In the genomic region with DNA sequence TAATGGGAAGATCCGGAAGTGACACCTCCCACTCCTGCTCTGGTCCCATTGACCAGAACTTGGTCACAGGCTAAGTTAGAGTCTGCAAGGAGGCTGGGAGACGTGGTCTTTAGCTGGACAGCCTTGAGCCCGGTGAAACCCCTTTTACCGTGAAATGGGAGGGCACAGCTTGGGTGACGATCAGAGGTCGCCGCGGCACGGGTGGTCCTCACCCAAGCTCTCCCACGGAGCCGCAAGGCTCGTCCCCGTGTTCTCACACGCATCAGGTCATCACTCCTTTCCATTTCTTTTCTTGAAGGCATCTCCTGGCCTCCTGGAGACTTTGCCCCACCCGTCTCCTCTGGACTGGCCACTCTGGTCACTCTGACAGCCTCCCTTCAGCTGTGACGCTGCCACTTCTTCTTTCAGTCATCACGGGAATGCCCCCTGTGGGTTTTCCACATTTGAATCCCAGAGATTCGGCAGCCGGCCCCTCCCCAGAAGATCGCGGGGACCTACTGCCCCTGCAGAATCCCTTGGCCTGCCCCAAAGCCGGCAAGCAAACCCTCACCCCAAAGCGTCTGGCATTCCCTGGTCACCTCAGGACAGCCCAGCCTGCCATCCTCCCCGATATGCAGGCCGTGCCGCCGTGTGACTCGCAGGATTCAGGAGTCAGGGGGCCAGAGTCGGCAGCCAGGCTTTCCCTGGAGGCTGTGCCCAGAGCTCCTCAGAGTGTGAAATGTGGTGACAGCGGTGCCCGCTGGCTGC, we compare ENCODE assay signal across 9 cellular contexts. TPM values are rescaled to one million over a fixed set of nuclear protein-coding genes. Genes with fewer than 3 reads are reported as not detected.
DNase-seq lines count a peak whose midpoint lies in the region; ATAC-seq, FAIRE-seq and TF ChIP-seq lines count a peak whose summit lies in the region.
"Had no signal": no experiment of that assay in that cellular context is flagged by ENCODE, and none has a peak within 500 bp of the region (broad histone marks: within the 10 kb centered on the region; RNA-seq: fewer than 3 reads in every experiment).

No MANE protein-coding gene starts in this region.

- CTCF ChIA-PET in mammary epithelial cell (lab: Charles Lee; ENCODE audit: low non-redundant PET), result no interaction called here

- TF ChIP-seq CTCF in mammary epithelial cell (conservative IDR thresholded peaks at IDR 0.05 in 1 of 2, IDR thresholded peaks at IDR 0.05 in 1 of 2; ENCODE audit: extremely low read depth in 1 of 2, insufficient read depth in 1 of 2, low read depth in 1 of 2, low read length in 2 of 2) (no peak), stomach (IDR thresholded peaks at IDR 0.05) (no peak)

- TF ChIP-seq POLR2A in stomach (IDR thresholded peaks at IDR 0.05), result no peak

- H3K4me1 ChIP-seq in HUES48 (ENCODE audit: control insufficient read depth, insufficient read depth, low read length), result no peaks in the 10 kb centered on the region
- H3K4me1 ChIP-seq in mammary epithelial cell (ENCODE audit: insufficient read depth, low read length), result peaks cover 10% of the 10 kb centered on the region
- H3K4me1 ChIP-seq in stomach, result peaks cover 25 to 36% (median 29%) of the 10 kb centered on the region in 4 donors

- no peak overlapping the region for H3K27ac ChIP-seq in HUES48 (ENCODE audit: low read depth, low read length)
- no peak overlapping the region for H3K27ac ChIP-seq in mammary epithelial cell (ENCODE audit: insufficient read depth, low read depth, low read length)
- peak overlapping the region; percentile 12 to 81 (median 70) for H3K27ac ChIP-seq in stomach

- no peaks in the 10 kb centered on the region for H3K27me3 ChIP-seq in HUES48 (ENCODE audit: control insufficient read depth, insufficient read depth, low read length)
- H3K27me3 ChIP-seq in mammary epithelial cell (ENCODE audit: insufficient read depth, low read length), result peaks cover 4% of the 10 kb centered on the region
- peaks cover 3 to 54% (median 21%) of the 10 kb centered on the region in 3 donors for H3K27me3 ChIP-seq in stomach

- no peak for TF ChIP-seq EP300 in stomach (IDR thresholded peaks at IDR 0.05)

- H3K36me3 ChIP-seq in HUES48 (ENCODE audit: control insufficient read depth, insufficient read depth, low read length), result no peaks in the 10 kb centered on the region
- H3K36me3 ChIP-seq in mammary epithelial cell (ENCODE audit: insufficient read depth, low read length), result no peaks in the 10 kb centered on the region
- H3K36me3 ChIP-seq in stomach, result no peaks in the 10 kb centered on the region

- DNase-seq in mammary epithelial cell (no peak), left colon (peak in 1 of 2 donors; percentile 21), stomach (no peak), foreskin melanocyte (no peak), GM19239 (ENCODE audit: insufficient read length, low spot score) (no peak)
- no peak for DNase-seq in stimulated activated CD4-positive, alpha-beta T cell treated with anti-CD3 and anti-CD28 coated beads, Interleukin-4, amount 100 ng/mL, for 24 hours

- no peak for FAIRE-seq in GM19239 (lab: Jason Lieb, UNC)
- FAIRE-seq: GM18507 had no signal

- no peaks in the 10 kb centered on the region for H4K20me1 ChIP-seq in mammary epithelial cell (ENCODE audit: insufficient read depth, low read length)

- ATAC-seq in left colon (peak; percentile 13), HG02870 (IDR thresholded peaks at IDR 0.05; ENCODE audit: unreplicated experiment) (no peak)

- no TSS peak for BruUV-seq in mammary epithelial cell (replicated peaks; lab: Mats Ljungman, UMichigan)

- intact Hi-C loops in mammary epithelial cell (cut with micrococcal nuclease) (loop anchor here (2.0 to 10.0 kb wide), 3 partner anchors 51 to 499 kb away; partner anchors contain the start of gene SNAPC4), left colon (cut with DNase I, micrococcal nuclease) (no loop called here), stomach (cut with DNase I; ENCODE audit: low total_unique reads) (no loop called here)

- H3K9ac ChIP-seq in HUES48 (ENCODE audit: low read depth, low read length) (no peak overlapping the region), mammary epithelial cell (ENCODE audit: insufficient read depth, low read length) (no peak overlapping the region)

- WGBS in mammary epithelial cell (ENCODE audit: low coverage, missing lambda C conversion rate), result 72% methylated on average over 21 of the region's 31 CpGs
- WGBS in stomach, 5 donors, result 45 to 68% (median 49%) methylated on average over 24 to 31 of the region's 31 CpGs

- no peaks in the 10 kb centered on the region for H3K9me3 ChIP-seq in HUES48 (ENCODE audit: control insufficient read depth, insufficient read depth, low read length)
- H3K9me3 ChIP-seq in mammary epithelial cell (replicated peaks; ENCODE audit: insufficient read depth, low read length), result no peaks in the 10 kb centered on the region
- no peaks in the 10 kb centered on the region for H3K9me3 ChIP-seq in stomach

- H3K4me3 ChIP-seq in HUES48 (ENCODE audit: low read depth, low read length) (peak overlapping the region; percentile 45), mammary epithelial cell (replicated peaks in 1 of 3; ENCODE audit: insufficient read depth in 1 of 3, low read depth in 2 of 3, low read length in 3 of 3) (no peak overlapping the region), stomach (peak overlapping the region; percentile 12 to 33 (median 18))

- dilution Hi-C loops in mammary epithelial cell (cut with HindIII; ENCODE audit: low sequenced_read_pairs), result loop anchor here (5.0 kb wide), 6 partner anchors 66 to 276 kb away; partner anchors contain the start of gene DIPK1B

- H3K4me2 ChIP-seq in mammary epithelial cell (ENCODE audit: insufficient read depth, low read depth, low read length), result peak overlapping the region; percentile 67

- no peaks in the 10 kb centered on the region for H3K79me2 ChIP-seq in mammary epithelial cell (ENCODE audit: insufficient read depth, low read length)

- no peak overlapping the region for H2AFZ ChIP-seq in mammary epithelial cell (ENCODE audit: low read depth, low read length)

- in situ Hi-C loops in mammary epithelial cell (cut with MboI; ENCODE audit: low sequenced_read_pairs in 2 of 2), result loop anchor here in 1 of 2 donors (25.0 kb wide), 1 partner anchor 306 kb away; the partner anchor contains the start of gene GPSM1

RNA-seq across cellular contexts. Expression of gene EGFL7, which starts 18.9 kb away (rescaled TPM):
- total RNA-seq in mammary epithelial cell (1 to 10 TPM; 2.8 to 8.2 TPM), left colon (10 to 100 TPM; 14.3 to 17.2 TPM), stomach (1,000 to 10,000 TPM in 1 of 5 donors, 10 to 100 TPM in 4; 20.9 to 1,085 (median 42.0) TPM)
- polyA plus RNA-seq in mammary epithelial cell (8.7 TPM), stomach (100 to 1,000 TPM in 1 of 3 donors, 10 to 100 TPM in 2; 44.8 to 113 (median 79.2) TPM)
- 1.9 TPM for polyA minus RNA-seq in mammary epithelial cell

RNA-seq across cellular contexts. Expression of gene AGPAT2, which starts 43.5 kb away (rescaled TPM):
- total RNA-seq in mammary epithelial cell, result 10 to 100 TPM; 37.3 to 49.6 TPM
- polyA plus RNA-seq in mammary epithelial cell, result 42.3 TPM
- 74.1 TPM for polyA minus RNA-seq in mammary epithelial cell
- 100 to 1,000 TPM; 152 to 211 TPM for total RNA-seq in left colon
- 100 to 1,000 TPM in 2 of 5 donors, 10 to 100 TPM in 3; 49.6 to 135 (median 68.8) TPM for total RNA-seq in stomach
- polyA plus RNA-seq in stomach, result 10 to 100 TPM; 32.7 to 88.7 (median 75.1) TPM

Comparison
In these comparisons a context has a peak if more than half of its experiments do, and no peak if none do; other contexts are left out.
1. H3K27ac ChIP-seq: peak in stomach (5 of 5); none in HUES48 (single experiment) and mammary epithelial cell (single experiment).
2. H3K4me3 ChIP-seq: peak in HUES48 (single experiment) and stomach (4 of 4); none in mammary epithelial cell (0 of 3).